Comparison of ENCODE assay signal across 8 cellular contexts in the genomic region with DNA sequence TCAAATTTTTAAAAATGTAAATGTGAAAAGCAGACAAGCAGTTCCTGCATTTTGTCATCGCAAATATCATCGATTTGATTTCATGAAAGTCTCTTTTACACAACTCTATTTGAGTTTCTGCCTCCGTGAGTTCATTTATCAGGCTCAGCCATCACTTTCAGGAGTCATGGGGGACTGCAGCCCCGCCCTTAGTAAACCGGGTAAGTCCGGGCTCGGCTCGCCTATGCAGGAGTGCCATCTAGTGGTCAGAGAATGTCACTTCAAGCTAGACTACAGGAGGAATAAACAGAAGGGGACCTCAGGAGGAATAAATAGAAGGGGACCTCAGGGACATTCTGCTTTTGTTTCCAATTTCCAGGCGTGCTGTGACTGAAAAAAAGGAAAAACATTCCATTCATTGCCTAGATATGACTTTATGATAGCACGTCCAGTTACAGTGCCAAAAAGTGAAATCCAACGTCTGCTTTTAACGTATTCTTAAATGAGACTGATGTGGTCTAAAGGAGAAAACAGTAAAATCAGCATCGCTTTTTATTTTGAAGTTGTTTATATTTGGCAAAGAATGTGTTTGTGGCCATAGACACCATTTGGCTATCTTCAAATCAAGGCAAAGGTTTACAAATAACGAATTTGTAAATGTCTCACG.
DNase-seq lines count a peak whose midpoint lies in the region; ATAC-seq and TF ChIP-seq lines count a peak whose summit lies in the region.

No MANE protein-coding gene starts in this region.

- intact Hi-C loops in Right ventricle myocardium inferior (cut with DNase I), result loop anchor here (5.0 kb wide), 1 partner anchor 247 kb away; no protein-coding TSS in a partner anchor
- intact Hi-C loops in cardiac septum (cut with DNase I), result no loop called here

- no peaks in the 10 kb centered on the region for H3K36me3 Mint-ChIP-seq in immature natural killer cell

- H3K27me3 Mint-ChIP-seq in immature natural killer cell (ENCODE audit: low read depth in 3 of 3), result peaks cover 0 to 3% (median 0%) of the 10 kb centered on the region in 3 donors

- no peak overlapping the region for H3K27ac ChIP-seq in brain microvascular endothelial cell

- in situ Hi-C loops in brain microvascular endothelial cell (cut with HindIII; ENCODE audit: low pct_ligation_motif_present, low sequenced_read_pairs), result no loop called here

- no peaks in the 10 kb centered on the region for H3K36me3 ChIP-seq in brain microvascular endothelial cell (replicated peaks)

- peak; percentile 92 for TF ChIP-seq CTCF in brain microvascular endothelial cell (IDR thresholded peaks at IDR 0.05; ENCODE audit: low read depth, low read length, missing control alignments)

- H3K27me3 ChIP-seq in brain microvascular endothelial cell (replicated peaks), result no peaks in the 10 kb centered on the region

- H3K4me1 Mint-ChIP-seq in immature natural killer cell, result peaks cover 3 to 9% of the 10 kb centered on the region in 2 donors

- peak overlapping the region; percentile 1 for H3K4me3 ChIP-seq in brain microvascular endothelial cell (ENCODE audit: low read depth, low read length)

- H3K9me3 Mint-ChIP-seq in immature natural killer cell, result no peaks in the 10 kb centered on the region

- DNase-seq in Right ventricle myocardium inferior (ENCODE audit: missing footprints) (peak; percentile 84), cardiac septum (ENCODE audit: low spot score) (no peak), NCI-H2107 (lab: John Stamatoyannopoulos, UW) (peak; percentile 48), UCSD-AML1 (lab: John Stamatoyannopoulos, UW; ENCODE audit: unreplicated experiment) (peak; percentile 66), brain microvascular endothelial cell (peak; percentile 79), immature natural killer cell (peak; percentile 37 to 59 (median 41))
- peak; percentile 35 to 46 for DNase-seq in stimulated activated CD4-positive, alpha-beta T cell treated with anti-CD3 and anti-CD28 coated beads, Interleukin-12 subunit alpha, Interleukin-12 subunit beta, amount 100 ng/mL, for 24 hours (ENCODE audit: low read depth in 2 of 2)

- H3K4me3 Mint-ChIP-seq in immature natural killer cell, result peak overlapping the region; percentile 57 to 73 (median 64)

- no peak overlapping the region for H3K27ac Mint-ChIP-seq in immature natural killer cell

- peak; percentile 89 for ATAC-seq in Right ventricle myocardium inferior
- ATAC-seq in HG02943 (IDR thresholded peaks at IDR 0.05; ENCODE audit: low read depth, unreplicated experiment), result peak; percentile 99
